ENCODE assay signal across 27 cellular contexts in the genomic region with DNA sequence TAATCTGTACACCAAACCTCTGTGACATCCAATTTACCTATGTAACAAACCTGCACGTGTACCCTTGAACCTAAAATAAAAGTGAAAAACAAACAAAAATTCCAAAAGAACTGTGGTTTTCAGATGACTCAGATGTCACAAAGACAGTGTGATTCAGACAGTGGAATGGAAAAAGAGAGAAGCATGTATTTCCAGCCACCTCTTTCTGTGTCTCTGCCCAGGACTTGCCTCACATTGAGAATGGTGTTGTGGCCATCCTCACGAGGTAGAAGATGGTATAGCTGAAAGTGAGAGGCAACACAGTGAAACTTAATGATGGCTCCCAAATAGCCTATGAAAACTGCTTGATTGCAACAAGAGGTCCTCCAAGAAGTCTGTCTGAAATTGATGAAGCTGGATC.
DNase-seq lines count a peak whose midpoint lies in the region; ATAC-seq lines count a peak whose summit lies in the region.
"Had no signal": no experiment of that assay in that cellular context is flagged by ENCODE, and none has a peak within 500 bp of the region (broad histone marks: within the 10 kb centered on the region; RNA-seq: fewer than 3 reads in every experiment).

No MANE protein-coding gene starts in this region.

- peaks cover 33% of the 10 kb centered on the region for H3K4me1 ChIP-seq in adipocyte (ENCODE audit: control insufficient read depth, insufficient read depth, low read length)
- H3K4me1 ChIP-seq: heart right ventricle, left ventricle myocardium inferior, pancreas, spleen, testis, vagina had no signal

- ATAC-seq in HG02973 (IDR thresholded peaks at IDR 0.05; ENCODE audit: unreplicated experiment) = no peak
- ATAC-seq: activated CD8-positive, alpha-beta memory T cell treated with anti-CD3 and anti-CD28 coated beads, Interleukin-2, amount 10 ng/mL, durations not matched to agents 7 days and 5 days; activated T-cell treated with anti-CD3 and anti-CD28 coated beads, Interleukin-2, amount 50 U/mL, for 72 hours; heart right ventricle; natural killer cell; pancreas; stimulated activated memory B cell treated with anti-CD40 and anti-IgM and Interleukin-4, amounts not matched to agents 10 μg/mL and 1 μg/mL and 100 μg/mL, for 72 hours; WTC11 had no signal

- no peaks in the 10 kb centered on the region for H3K36me3 ChIP-seq in adipocyte (ENCODE audit: control insufficient read depth, insufficient read depth, low read length, severe bottlenecking)
- H3K36me3 ChIP-seq: heart right ventricle, left ventricle myocardium inferior, pancreas, spleen, vagina had no signal

- no peaks in the 10 kb centered on the region for H3K27me3 ChIP-seq in adipocyte (replicated peaks; ENCODE audit: control insufficient read depth, insufficient read depth, low read length)
- H3K27me3 ChIP-seq: heart right ventricle, pancreas, spleen, testis, vagina had no signal

- DNase-seq in AG08395 (ENCODE audit: low spot score) (peak; percentile 55), HCEC 1CT (peak; percentile 36), adipocyte (ENCODE audit: low read depth) (no peak), glomerular visceral epithelial cell (ENCODE audit: extremely low spot score) (peak; percentile 15), GF-D8 (lab: John Stamatoyannopoulos, UW) (no peak), HK-2 (ENCODE audit: unreplicated experiment) (no peak)
- no peak for DNase-seq in stimulated activated CD4-positive, alpha-beta T cell treated with anti-CD3 and anti-CD28 coated beads, Interleukin-4, amount 100 ng/mL, for 1 hour
- DNase-seq: activated CD4-positive, alpha-beta T cell treated with anti-CD3 and anti-CD28 coated beads, Interleukin-2, amount 50 U/mL, for 1 hour; activated CD8-positive, alpha-beta memory T cell treated with anti-CD3 and anti-CD28 coated beads, Interleukin-2, amount 10 ng/mL, durations not matched to agents 7 days and 5 days; activated naive CD4-positive, alpha-beta T cell treated with Interleukin-2 at 50 U/mL for 16 hours; activated T-cell treated with anti-CD3 and anti-CD28 coated beads, Interleukin-2, amount 50 U/mL, for 72 hours; C1 segment of cervical spinal cord; heart right ventricle; left ventricle myocardium inferior; midbrain; natural killer cell; NCI-H1105; NCI-H2029; NCI-H774; pancreas; spleen; stimulated activated CD4-positive, alpha-beta T cell treated with anti-CD3 and anti-CD28 coated beads, Interleukin-2, amount 100 ng/mL, for 48 hours; testis had no signal

- H3K9ac ChIP-seq in adipocyte (ENCODE audit: low read length) = peak overlapping the region; percentile 25

- no peaks in the 10 kb centered on the region for H3K9me3 ChIP-seq in adipocyte (ENCODE audit: control insufficient read depth, low read length)
- H3K9me3 ChIP-seq: left ventricle myocardium inferior, pancreas, testis, vagina had no signal

- peak overlapping the region; percentile 8 for H3K4me3 ChIP-seq in adipocyte (ENCODE audit: low read length)
- H3K4me3 ChIP-seq: heart right ventricle, left ventricle myocardium inferior, pancreas, spleen, testis, vagina had no signal

Comparison
In these comparisons a context has a peak if more than half of its experiments do, and no peak if none do; other contexts are left out.
1. DNase-seq: peak in AG08395 (single experiment), HCEC 1CT (single experiment) and glomerular visceral epithelial cell (single experiment); none in adipocyte (single experiment), stimulated activated CD4-positive, alpha-beta T cell treated with anti-CD3 and anti-CD28 coated beads, Interleukin-4, amount 100 ng/mL, for 1 hour (single experiment), GF-D8 (single experiment) and HK-2 (single experiment).